In the genomic region with DNA sequence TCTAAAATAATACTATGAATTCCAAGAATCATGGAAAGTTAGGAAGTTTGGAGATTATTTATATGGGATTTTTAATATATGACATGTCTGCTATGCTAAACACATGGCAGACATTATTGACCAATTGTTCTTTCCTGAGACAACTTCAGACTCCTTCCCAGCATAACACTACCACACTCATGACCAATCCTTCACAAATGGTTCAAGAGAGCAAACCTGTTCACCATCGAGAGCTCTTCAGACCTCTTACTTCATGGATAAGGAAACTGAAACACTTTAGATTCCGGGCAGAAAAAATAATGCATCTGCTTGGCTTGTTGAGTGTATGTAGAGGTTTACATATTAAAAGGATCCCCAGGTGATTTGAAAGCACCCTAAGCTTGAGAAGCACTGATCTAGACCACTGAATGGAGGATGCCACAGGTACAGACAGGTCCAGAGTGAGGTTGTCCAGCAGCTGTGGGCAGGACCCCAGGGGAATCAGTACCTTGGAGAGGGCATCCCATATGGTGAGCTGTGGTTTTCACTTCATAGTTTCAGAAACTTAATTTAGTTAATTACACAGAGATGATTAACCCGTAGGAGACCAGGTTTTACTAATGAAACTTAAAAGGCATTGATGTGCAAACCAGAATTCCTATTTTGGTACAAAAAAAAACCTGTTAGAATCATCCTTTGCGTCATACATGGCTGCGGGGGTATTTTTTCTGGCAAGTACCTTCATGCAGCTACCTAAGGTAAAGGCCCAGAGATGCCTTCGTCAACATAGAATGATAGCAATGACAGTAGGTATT, we compare ENCODE assay signal across 9 cellular contexts.
DNase-seq lines count a peak whose midpoint lies in the region; ATAC-seq, FAIRE-seq and TF ChIP-seq lines count a peak whose summit lies in the region.
"Had no signal": no experiment of that assay in that cellular context is flagged by ENCODE, and none has a peak within 500 bp of the region (broad histone marks: within the 10 kb centered on the region; RNA-seq: fewer than 3 reads in every experiment).

No MANE protein-coding gene starts in this region.

- peak overlapping the region; percentile 43 for H3K27ac Mint-ChIP-seq in stimulated activated memory B cell treated with anti-CD40 and anti-IgM and Interleukin-4, amounts not matched to agents 10 μg/mL and 1 μg/mL and 100 μg/mL, for 72 hours

- TF ChIP-seq CTCF in OCI-LY3 (IDR thresholded peaks at IDR 0.05; ENCODE audit: low read depth, low read length) (no peak), left ventricle myocardium inferior (IDR thresholded peaks at IDR 0.05; ENCODE audit: borderline replicate concordance) (no peak)

- no peaks in the 10 kb centered on the region for H3K27me3 ChIP-seq in OCI-LY3 (ENCODE audit: low read depth, low read length)
- H3K27me3 ChIP-seq in left ventricle myocardium inferior (ENCODE audit: low read depth), result peaks cover 4% of the 10 kb centered on the region

- H3K27me3 Mint-ChIP-seq in stimulated activated memory B cell treated with anti-CD40 and anti-IgM and Interleukin-4, amounts not matched to agents 10 μg/mL and 1 μg/mL and 100 μg/mL, for 72 hours, result peaks cover 2% of the 10 kb centered on the region

- H2AFZ ChIP-seq in OCI-LY3 (ENCODE audit: low read depth, low read length), result no peak overlapping the region

- DNase-seq in left ventricle myocardium inferior, result no peak
- no peak for DNase-seq in urothelium cell line (ENCODE audit: low spot score)
- DNase-seq in A172 (ENCODE audit: low spot score), result no peak

- no peak for FAIRE-seq in urothelium cell line (lab: Jason Lieb, UNC)
- FAIRE-seq: keratinocyte had no signal

- H3K4me1 Mint-ChIP-seq in stimulated activated memory B cell treated with anti-CD40 and anti-IgM and Interleukin-4, amounts not matched to agents 10 μg/mL and 1 μg/mL and 100 μg/mL, for 72 hours, result peaks cover 11% of the 10 kb centered on the region

- no peaks in the 10 kb centered on the region for H3K9me3 ChIP-seq in OCI-LY3 (ENCODE audit: insufficient read depth, low read length)
- H3K9me3 ChIP-seq in left ventricle myocardium inferior (replicated peaks), result no peaks in the 10 kb centered on the region

- H3K36me3 Mint-ChIP-seq in stimulated activated memory B cell treated with anti-CD40 and anti-IgM and Interleukin-4, amounts not matched to agents 10 μg/mL and 1 μg/mL and 100 μg/mL, for 72 hours, result no peaks in the 10 kb centered on the region

- H3K4me3 ChIP-seq in OCI-LY3 (ENCODE audit: low read length) (peak overlapping the region; percentile 64), left ventricle myocardium inferior (no peak overlapping the region)

- peak overlapping the region; percentile 82 for H3K4me2 ChIP-seq in OCI-LY3 (ENCODE audit: low read length)

- H3K9ac ChIP-seq in OCI-LY3 (ENCODE audit: low read length), result peak overlapping the region; percentile 81

- no peaks in the 10 kb centered on the region for H3K9me3 Mint-ChIP-seq in stimulated activated memory B cell treated with anti-CD40 and anti-IgM and Interleukin-4, amounts not matched to agents 10 μg/mL and 1 μg/mL and 100 μg/mL, for 72 hours

- H3K36me3 ChIP-seq in OCI-LY3 (replicated peaks; ENCODE audit: low read depth, low read length), result no peaks in the 10 kb centered on the region
- H3K36me3 ChIP-seq in left ventricle myocardium inferior, result no peaks in the 10 kb centered on the region

- H3K27ac ChIP-seq in OCI-LY3 (ENCODE audit: low read length) (peak overlapping the region; percentile 92), left ventricle myocardium inferior (replicated peaks) (no peak overlapping the region)
- H3K27ac ChIP-seq: HL-60 had no signal

- ATAC-seq in GM19328 (IDR thresholded peaks at IDR 0.05; ENCODE audit: unreplicated experiment), result peak; percentile 72
- peak; percentile 79 for ATAC-seq in HG02938 (IDR thresholded peaks at IDR 0.05; ENCODE audit: unreplicated experiment)
- ATAC-seq in stimulated activated memory B cell treated with anti-CD40 and anti-IgM and Interleukin-4, amounts not matched to agents 10 μg/mL and 1 μg/mL and 100 μg/mL, for 72 hours, result peak; percentile 80

- no peaks in the 10 kb centered on the region for H4K20me1 ChIP-seq in OCI-LY3 (ENCODE audit: insufficient read depth, low read length)

- H3K79me2 ChIP-seq in OCI-LY3 (ENCODE audit: low read length), result no peaks in the 10 kb centered on the region

- intact Hi-C loops in left ventricle myocardium inferior (cut with micrococcal nuclease), result no loop called here

- peak overlapping the region; percentile 4 for H3K4me3 Mint-ChIP-seq in stimulated activated memory B cell treated with anti-CD40 and anti-IgM and Interleukin-4, amounts not matched to agents 10 μg/mL and 1 μg/mL and 100 μg/mL, for 72 hours

- H3K4me1 ChIP-seq in OCI-LY3 (ENCODE audit: low read length) (peaks cover 74% of the 10 kb centered on the region), left ventricle myocardium inferior (peaks cover 5% of the 10 kb centered on the region)
